9 cellular contexts compared by ENCODE assay signal in genomic region chr1:59570524-59570923, GRCh38.
DNase-seq lines count a peak whose midpoint lies in the region; ATAC-seq, FAIRE-seq and TF ChIP-seq lines count a peak whose summit lies in the region.
"Had no signal": no experiment of that assay in that cellular context is flagged by ENCODE, and none has a peak within 500 bp of the region (broad histone marks: within the 10 kb centered on the region; RNA-seq: fewer than 3 reads in every experiment).

No MANE protein-coding gene starts in this region.

- H3K9me3 ChIP-seq in astrocyte (ENCODE audit: insufficient read depth, low read depth, low read length) (no peaks in the 10 kb centered on the region), transverse colon (peaks cover 5 to 7% of the 10 kb centered on the region in 2 donors), vagina (peaks cover 5% of the 10 kb centered on the region)

- no peak for TF ChIP-seq CTCF in astrocyte (IDR thresholded peaks at IDR 0.05; ENCODE audit: insufficient read depth, low read depth, low read length)
- no peak for TF ChIP-seq CTCF in transverse colon (IDR thresholded peaks at IDR 0.05)
- no peak for TF ChIP-seq CTCF in vagina (IDR thresholded peaks at IDR 0.05)

- H3K4me3 ChIP-seq in astrocyte (ENCODE audit: insufficient read depth, low read depth, low read length) (no peak overlapping the region), transverse colon (no peak overlapping the region), vagina (no peak overlapping the region)
- H3K4me3 ChIP-seq: dorsolateral prefrontal cortex had no signal

- no peak overlapping the region for H3K4me3 Mint-ChIP-seq in astrocyte (ENCODE audit: unreplicated experiment)

- DNase-seq in NCI-H69 (lab: John Stamatoyannopoulos, UW) (peak; percentile 91), astrocyte (ENCODE audit: low read depth) (peak; percentile 29), transverse colon (peak; percentile 42), DMS79 treated with DMSO at 0.1 percent for 48 hours (lab: John Stamatoyannopoulos, UW) (no peak), vagina (ENCODE audit: extremely low spot score in 2 of 2) (no peak)

- H3K27me3 Mint-ChIP-seq in astrocyte (ENCODE audit: low read depth, unreplicated experiment) = no peaks in the 10 kb centered on the region

- no peak overlapping the region for H2AFZ ChIP-seq in astrocyte (ENCODE audit: low read depth, low read length)

- H3K4me1 ChIP-seq in astrocyte (ENCODE audit: insufficient read depth, low read length) (no peaks in the 10 kb centered on the region), transverse colon (peaks cover 0 to 17% (median 0%) of the 10 kb centered on the region in 4 donors), vagina (no peaks in the 10 kb centered on the region)

- FAIRE-seq in astrocyte (lab: Jason Lieb, UNC) = no peak

- H3K36me3 ChIP-seq in astrocyte (ENCODE audit: insufficient read depth, low read length) (no peaks in the 10 kb centered on the region), transverse colon (peaks cover 0 to 4% (median 0%) of the 10 kb centered on the region in 4 donors), vagina (no peaks in the 10 kb centered on the region)

- H3K36me3 Mint-ChIP-seq in astrocyte (ENCODE audit: low read depth, unreplicated experiment) = no peaks in the 10 kb centered on the region

- WGBS in transverse colon (ENCODE audit: low coverage in 1 of 2), 2 donors = 34 to 52% methylated on average over 3 of the region's 3 CpGs

- in situ Hi-C loops in transverse colon (cut with MboI; ENCODE audit: low pct_ligation_motif_present in 1 of 4, low pct_unique_long_range_greater_than_20kb in 1 of 4, low sequenced_read_pairs in 3 of 4) = no loop called here

- H3K79me2 ChIP-seq in astrocyte (ENCODE audit: insufficient read depth, low read length) = no peaks in the 10 kb centered on the region

- ATAC-seq in GM18519 (IDR thresholded peaks at IDR 0.05; ENCODE audit: low FRiP score, unreplicated experiment) = peak; percentile 60
- peak; percentile 93 for ATAC-seq in HG02678 (IDR thresholded peaks at IDR 0.05; ENCODE audit: unreplicated experiment)
- no peak for ATAC-seq in HG03520 (IDR thresholded peaks at IDR 0.05; ENCODE audit: unreplicated experiment)

- peaks cover 3% of the 10 kb centered on the region for H3K9me3 Mint-ChIP-seq in astrocyte (ENCODE audit: unreplicated experiment)

- H3K27ac Mint-ChIP-seq in astrocyte (ENCODE audit: unreplicated experiment) = no peak overlapping the region

- TF ChIP-seq POLR2A in transverse colon (IDR thresholded peaks at IDR 0.05) (no peak), vagina (IDR thresholded peaks at IDR 0.05) (no peak)

- no peak overlapping the region for H3K4me2 ChIP-seq in astrocyte (ENCODE audit: low read length)

- H3K27ac ChIP-seq in astrocyte (ENCODE audit: low read depth, low read length) (no peak overlapping the region), transverse colon (no peak overlapping the region), vagina (no peak overlapping the region)

- H4K20me1 ChIP-seq in astrocyte (ENCODE audit: insufficient read depth, low read length) = no peaks in the 10 kb centered on the region

- intact Hi-C loops in transverse colon (cut with DNase I; ENCODE audit: low total_unique reads) (no loop called here), vagina (cut with DNase I) (no loop called here)

- peaks cover 11% of the 10 kb centered on the region for H3K4me1 Mint-ChIP-seq in astrocyte (ENCODE audit: low read depth, unreplicated experiment)

- H3K27me3 ChIP-seq in astrocyte (ENCODE audit: insufficient read depth, low read length) (no peaks in the 10 kb centered on the region), transverse colon (no peaks in the 10 kb centered on the region), vagina (no peaks in the 10 kb centered on the region)
- H3K27me3 ChIP-seq: dorsolateral prefrontal cortex had no signal

- H3K9ac ChIP-seq in astrocyte (ENCODE audit: low read length) = no peak overlapping the region

- no peak for TF ChIP-seq EP300 in transverse colon (IDR thresholded peaks at IDR 0.05; ENCODE audit: low read depth)

Comparison
In these comparisons a context has a peak if more than half of its experiments do, and no peak if none do; other contexts are left out.
1. DNase-seq: peak in NCI-H69 (single experiment), astrocyte (single experiment) and transverse colon (single experiment); none in DMS79 treated with DMSO at 0.1 percent for 48 hours (single experiment) and vagina (0 of 2).